In genomic region chr5:138330813-138331448, GRCh38 we compare ENCODE assay signal across 1 cellular context.
TF ChIP-seq lines count a peak whose summit lies in the region.

No MANE protein-coding gene starts in this region.

TF ChIP-seq in HepG2, 621 proteins besides CTCF, POLR2A, EP300 and RAD21:
- TF ChIP-seq MAFK (conservative IDR thresholded peaks at IDR 0.05 in 1 of 2, IDR thresholded peaks at IDR 0.05 in 1 of 2; ENCODE audit: low read length in 2 of 2) (peak; percentile 79 to 90), SAP130 (CRISPR knock-in tag; IDR thresholded peaks at IDR 0.05; ENCODE audit: low read depth) (no peak), ZNF10 (CRISPR knock-in tag; IDR thresholded peaks at IDR 0.05; ENCODE audit: borderline replicate concordance, low read depth) (no peak), ZNF609 (CRISPR knock-in tag; IDR thresholded peaks at IDR 0.05; ENCODE audit: borderline replicate concordance) (peak; percentile 15; the same call in 1 of the 2 replicates), HNF4G (IDR thresholded peaks at IDR 0.05; ENCODE audit: borderline replicate concordance, low read depth, low read length) (0 out of 2 replicates have a peak, but pooled peaks have one; percentile 10), HNF4G (CRISPR knock-in tag; IDR thresholded peaks at IDR 0.05; ENCODE audit: borderline replicate concordance, low read depth) (no peak), MAFF (IDR thresholded peaks at IDR 0.05; ENCODE audit: low read depth, low read length) (peak; percentile 81)
